ENCODE assay signal across 1 cellular context in genomic region chr6:12110523-12111154, GRCh38.
TF ChIP-seq lines count a peak whose summit lies in the region.

No MANE protein-coding gene starts in this region.

TF ChIP-seq in GM23338, 12 proteins besides CTCF, POLR2A, EP300 and RAD21:
- TF ChIP-seq ZNF462 (CRISPR knock-in tag; IDR thresholded peaks at IDR 0.05), result no peak
- TF ChIP-seq ZNF114 (CRISPR knock-in tag; IDR thresholded peaks at IDR 0.05), result no peak
- TF ChIP-seq POLR2AphosphoS5 (IDR thresholded peaks at IDR 0.05; ENCODE audit: low read depth), result no peak
- TF ChIP-seq ZNF331 (CRISPR knock-in tag; IDR thresholded peaks at IDR 0.05; ENCODE audit: low read depth), result no peak
- TF ChIP-seq EZH2 (IDR thresholded peaks at IDR 0.05; ENCODE audit: low read depth, unreplicated experiment), result no peak
- TF ChIP-seq, protein P1, sequence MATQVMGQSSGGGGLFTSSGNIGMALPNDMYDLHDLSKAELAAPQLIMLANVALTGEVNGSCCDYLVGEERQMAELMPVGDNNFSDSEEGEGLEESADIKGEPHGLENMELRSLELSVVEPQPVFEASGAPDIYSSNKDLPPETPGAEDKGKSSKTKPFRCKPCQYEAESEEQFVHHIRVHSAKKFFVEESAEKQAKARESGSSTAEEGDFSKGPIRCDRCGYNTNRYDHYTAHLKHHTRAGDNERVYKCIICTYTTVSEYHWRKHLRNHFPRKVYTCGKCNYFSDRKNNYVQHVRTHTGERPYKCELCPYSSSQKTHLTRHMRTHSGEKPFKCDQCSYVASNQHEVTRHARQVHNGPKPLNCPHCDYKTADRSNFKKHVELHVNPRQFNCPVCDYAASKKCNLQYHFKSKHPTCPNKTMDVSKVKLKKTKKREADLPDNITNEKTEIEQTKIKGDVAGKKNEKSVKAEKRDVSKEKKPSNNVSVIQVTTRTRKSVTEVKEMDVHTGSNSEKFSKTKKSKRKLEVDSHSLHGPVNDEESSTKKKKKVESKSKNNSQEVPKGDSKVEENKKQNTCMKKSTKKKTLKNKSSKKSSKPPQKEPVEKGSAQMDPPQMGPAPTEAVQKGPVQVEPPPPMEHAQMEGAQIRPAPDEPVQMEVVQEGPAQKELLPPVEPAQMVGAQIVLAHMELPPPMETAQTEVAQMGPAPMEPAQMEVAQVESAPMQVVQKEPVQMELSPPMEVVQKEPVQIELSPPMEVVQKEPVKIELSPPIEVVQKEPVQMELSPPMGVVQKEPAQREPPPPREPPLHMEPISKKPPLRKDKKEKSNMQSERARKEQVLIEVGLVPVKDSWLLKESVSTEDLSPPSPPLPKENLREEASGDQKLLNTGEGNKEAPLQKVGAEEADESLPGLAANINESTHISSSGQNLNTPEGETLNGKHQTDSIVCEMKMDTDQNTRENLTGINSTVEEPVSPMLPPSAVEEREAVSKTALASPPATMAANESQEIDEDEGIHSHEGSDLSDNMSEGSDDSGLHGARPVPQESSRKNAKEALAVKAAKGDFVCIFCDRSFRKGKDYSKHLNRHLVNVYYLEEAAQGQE (IDR thresholded peaks at IDR 0.05; ENCODE audit: unreplicated experiment), result no peak
- TF ChIP-seq ETS1 (IDR thresholded peaks at IDR 0.05), result no peak
- no peak for TF ChIP-seq JUNB (IDR thresholded peaks at IDR 0.05; ENCODE audit: unreplicated experiment)
- no peak for TF ChIP-seq EZH2phosphoT487 (IDR thresholded peaks at IDR 0.05; ENCODE audit: unreplicated experiment)
